In the genomic region with DNA sequence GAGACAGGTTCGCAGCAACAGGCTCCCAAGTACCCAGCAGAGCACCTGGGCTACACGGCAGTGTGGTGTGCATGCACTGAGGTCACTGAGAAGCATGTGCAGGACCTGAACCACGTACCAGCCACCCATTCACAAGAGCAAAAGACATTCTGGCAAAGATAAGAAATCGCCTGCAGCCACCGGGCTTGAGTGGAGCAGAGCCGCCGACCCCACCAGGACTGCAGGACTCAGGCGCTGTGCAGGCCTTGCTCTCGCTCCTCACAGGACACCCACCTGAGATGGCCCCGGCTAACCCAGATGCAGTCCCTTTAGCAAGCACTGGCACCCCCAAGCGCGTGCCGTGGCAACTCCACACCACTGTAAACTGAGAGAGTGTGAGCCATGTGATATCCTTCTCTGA, we compare ENCODE assay signal across 28 cellular contexts. TPM values are rescaled to one million over a fixed set of nuclear protein-coding genes. Genes with fewer than 3 reads are reported as not detected.
"Had no signal": no experiment of that assay in that cellular context is flagged by ENCODE, and none has a peak within 500 bp of the region (broad histone marks: within the 10 kb centered on the region; RNA-seq: fewer than 3 reads in every experiment).

No MANE protein-coding gene starts in this region.

- H3K27me3 Mint-ChIP-seq: naive B cell; stimulated activated memory B cell treated with anti-CD40 and anti-IgM and Interleukin-4, amounts not matched to agents 10 μg/mL and 1 μg/mL and 100 μg/mL, for 72 hours; stimulated activated naive CD8-positive, alpha-beta T cell treated with anti-CD3 and anti-CD28 coated beads, Interleukin-15, amount 100 ng/mL, for 72 hours; type B pancreatic cell had no signal

- H3K4me1 ChIP-seq: neural progenitor cell, prostate gland, sigmoid colon, uterus had no signal

- H3K27ac ChIP-seq: left ventricle myocardium inferior, neural progenitor cell, ovary, prostate gland, sigmoid colon, spleen, tibial nerve, uterus had no signal

- H2AFZ ChIP-seq: neural progenitor cell had no signal

- H3K9ac ChIP-seq: neural progenitor cell had no signal

- H3K27me3 ChIP-seq: neural progenitor cell, ovary, sigmoid colon, spleen, tibial nerve, uterus had no signal

- H3K4me1 Mint-ChIP-seq: mesothelial cell of epicardium, nephron progenitor cell, neural progenitor cell had no signal

- H3K27ac Mint-ChIP-seq: immature natural killer cell; mesothelial cell of epicardium; natural killer cell; nephron progenitor cell; neural progenitor cell; stimulated activated memory B cell treated with anti-CD40 and anti-IgM and Interleukin-4, amounts not matched to agents 10 μg/mL and 1 μg/mL and 100 μg/mL, for 72 hours; type B pancreatic cell had no signal

- H3K9me3 Mint-ChIP-seq: immature natural killer cell; mesothelial cell of epicardium; naive B cell; natural killer cell; nephron progenitor cell; neural progenitor cell; stimulated activated memory B cell treated with anti-CD40 and anti-IgM and Interleukin-4, amounts not matched to agents 10 μg/mL and 1 μg/mL and 100 μg/mL, for 72 hours; stimulated activated naive CD8-positive, alpha-beta T cell treated with anti-CD3 and anti-CD28 coated beads, Interleukin-15, amount 100 ng/mL, for 72 hours; type B pancreatic cell had no signal

- H3K9me3 ChIP-seq: left ventricle myocardium inferior, ovary, prostate gland, sigmoid colon, spleen, tibial nerve, uterus had no signal

- H3K36me3 Mint-ChIP-seq: natural killer cell had no signal

- H3K4me2 ChIP-seq: neural progenitor cell had no signal

- H3K4me3 ChIP-seq: left ventricle myocardium inferior, lung, neural progenitor cell, ovary, prostate gland, sigmoid colon, spleen, tibial nerve, uterus had no signal

- H3K4me3 Mint-ChIP-seq: immature natural killer cell; mesothelial cell of epicardium; naive B cell; natural killer cell; nephron progenitor cell; neural progenitor cell; stimulated activated memory B cell treated with anti-CD40 and anti-IgM and Interleukin-4, amounts not matched to agents 10 μg/mL and 1 μg/mL and 100 μg/mL, for 72 hours; stimulated activated naive CD8-positive, alpha-beta T cell treated with anti-CD3 and anti-CD28 coated beads, Interleukin-15, amount 100 ng/mL, for 72 hours; type B pancreatic cell had no signal

- H3K36me3 ChIP-seq: ovary, uterus had no signal

- ATAC-seq: left colon; natural killer cell; right cardiac atrium; stimulated activated memory B cell treated with anti-CD40 and anti-IgM and Interleukin-4, amounts not matched to agents 10 μg/mL and 1 μg/mL and 100 μg/mL, for 72 hours; stimulated activated naive CD8-positive, alpha-beta T cell treated with anti-CD3 and anti-CD28 coated beads, Interleukin-15, amount 100 ng/mL, for 72 hours had no signal

- DNase-seq: hypothalamus; immature natural killer cell; kidney; left colon; left ventricle myocardium inferior; mesendoderm; naive B cell; natural killer cell; nephron progenitor cell; ovary; retina; sigmoid colon; small intestine; spleen; stimulated activated CD4-positive, alpha-beta T cell treated with anti-CD3 and anti-CD28 coated beads, Interleukin-4, amount 100 ng/mL, for 4 hours; stimulated activated CD8-positive, alpha-beta memory T cell treated with anti-CD3 and anti-CD28 coated beads, Interleukin-4, amount 100 ng/mL, for 48 hours; stimulated activated naive CD4-positive, alpha-beta T cell treated with Interleukin-2 at 50 U/mL for 16 hours; stimulated activated naive CD8-positive, alpha-beta T cell treated with anti-CD3 and anti-CD28 coated beads, Interleukin-15, amount 100 ng/mL, for 72 hours; substantia nigra; uterus had no signal

RNA-seq across cellular contexts. Expression of gene OCA2, which starts 32.3 kb away (rescaled TPM):
- total RNA-seq: left ventricle myocardium inferior had no signal
